ENCODE assay signal across 10 cellular contexts in the genomic region with DNA sequence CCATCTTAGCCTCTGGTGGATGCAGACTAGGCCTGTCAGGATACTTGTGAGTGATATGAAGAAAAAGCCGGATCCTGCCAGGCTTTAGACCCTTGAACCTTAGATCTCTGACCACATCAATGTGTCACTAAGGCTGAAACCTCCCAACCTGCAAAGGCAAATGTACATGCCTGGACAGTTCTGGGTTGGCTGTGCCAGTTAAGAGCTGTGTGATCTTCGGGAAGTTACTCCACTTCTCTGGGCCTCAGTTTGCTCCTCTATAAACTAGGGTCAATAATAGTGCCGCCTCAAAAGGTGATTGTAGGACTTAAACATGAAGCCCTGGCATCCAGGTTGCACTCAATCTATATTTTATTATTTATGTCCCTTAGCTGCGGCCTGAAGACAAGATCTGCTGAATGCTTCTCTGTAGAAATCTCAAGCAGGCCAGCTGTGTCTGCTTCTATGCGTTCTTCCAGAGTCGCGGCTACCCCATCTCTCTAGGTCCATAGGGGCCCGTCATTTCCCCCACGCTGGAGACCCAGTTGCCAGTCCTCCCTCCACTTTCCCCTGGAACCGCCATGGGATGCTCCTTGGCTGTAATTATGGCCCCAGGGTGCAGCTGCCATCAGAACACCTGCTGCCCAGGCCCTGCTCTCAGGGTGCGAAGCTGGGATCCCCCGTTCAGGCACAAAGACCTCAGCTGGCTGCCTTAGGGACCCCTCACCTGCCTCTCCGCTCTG. TPM values are rescaled to one million over a fixed set of nuclear protein-coding genes. Genes with fewer than 3 reads are reported as not detected.
DNase-seq lines count a peak whose midpoint lies in the region; ATAC-seq and TF ChIP-seq lines count a peak whose summit lies in the region.
"Had no signal": no experiment of that assay in that cellular context is flagged by ENCODE, and none has a peak within 500 bp of the region (broad histone marks: within the 10 kb centered on the region; RNA-seq: fewer than 3 reads in every experiment).

No MANE protein-coding gene starts in this region.

- peak overlapping the region; percentile 78 for H2AFZ ChIP-seq in neural progenitor cell (replicated peaks)

- no peak for TF ChIP-seq CTCF in neural progenitor cell (IDR thresholded peaks at IDR 0.05)
- no peak for TF ChIP-seq CTCF in spleen (IDR thresholded peaks at IDR 0.05 in 8 of 11, conservative IDR thresholded peaks at IDR 0.05 in 3 of 11)
- TF ChIP-seq CTCF in HFFc6 (IDR thresholded peaks at IDR 0.05): no peak

- H3K4me1 Mint-ChIP-seq in T-helper 17 cell: peaks cover 6% of the 10 kb centered on the region
- peaks cover 55% of the 10 kb centered on the region for H3K4me1 Mint-ChIP-seq in neural progenitor cell
- peaks cover 10% of the 10 kb centered on the region; the same call in 1 of the 2 replicates for H3K4me1 Mint-ChIP-seq in HFFc6 (ENCODE audit: low read depth)

- no peaks in the 10 kb centered on the region for H3K36me3 ChIP-seq in BLaER1
- no peaks in the 10 kb centered on the region for H3K36me3 ChIP-seq in neural progenitor cell
- no peaks in the 10 kb centered on the region for H3K36me3 ChIP-seq in spleen

- H3K79me2 ChIP-seq in neural progenitor cell (ENCODE audit: low read depth): no peaks in the 10 kb centered on the region

- H3K27me3 ChIP-seq in BLaER1 (no peaks in the 10 kb centered on the region), neural progenitor cell (no peaks in the 10 kb centered on the region), spleen (replicated peaks in 1 of 7) (peaks cover 0 to 9% (median 0%) of the 10 kb centered on the region in 7 donors)

- H3K9ac ChIP-seq in BLaER1 (peak overlapping the region; percentile 87), neural progenitor cell (no peak overlapping the region)

- no peak for ATAC-seq in T-helper 17 cell

- 91 to 94% (median 93%) methylated on average over 13 of the region's 13 CpGs for WGBS in spleen, 5 donors

- H3K4me2 ChIP-seq in BLaER1 (peak overlapping the region; percentile 93), neural progenitor cell (no peak overlapping the region)

- H3K4me1 ChIP-seq in BLaER1 (peaks cover 84% of the 10 kb centered on the region), neural progenitor cell (peaks cover 22% of the 10 kb centered on the region), spleen (peaks cover 0 to 18% (median 4%) of the 10 kb centered on the region in 6 donors)

- peak overlapping the region; percentile 96 for H3K27ac ChIP-seq in BLaER1
- no peak overlapping the region for H3K27ac ChIP-seq in neural progenitor cell
- no peak overlapping the region for H3K27ac ChIP-seq in spleen

- H3F3A ChIP-seq in neural progenitor cell (ENCODE audit: low read depth): peaks cover 13% of the 10 kb centered on the region

- H3K9me3 ChIP-seq in BLaER1: no peaks in the 10 kb centered on the region
- H3K9me3 ChIP-seq in T-helper 17 cell (ENCODE audit: control insufficient read depth, low read length, poor library complexity, severe bottlenecking): no peaks in the 10 kb centered on the region
- no peaks in the 10 kb centered on the region for H3K9me3 ChIP-seq in neural progenitor cell (ENCODE audit: low read depth)
- no peaks in the 10 kb centered on the region for H3K9me3 ChIP-seq in spleen

- TF ChIP-seq POLR2A in spleen (IDR thresholded peaks at IDR 0.05): no peak

- H3K4me3 ChIP-seq in BLaER1 (peak overlapping the region; percentile 60), neural progenitor cell (no peak overlapping the region), spleen (no peak overlapping the region)

- H3K36me3 Mint-ChIP-seq in T-helper 17 cell (ENCODE audit: low read depth) (peaks cover 2% of the 10 kb centered on the region), neural progenitor cell (no peaks in the 10 kb centered on the region), HFFc6 (ENCODE audit: low read depth) (no peaks in the 10 kb centered on the region)

- H4K20me1 ChIP-seq in BLaER1 (no peaks in the 10 kb centered on the region), neural progenitor cell (ENCODE audit: low read depth) (no peaks in the 10 kb centered on the region)

- no peak overlapping the region for H3K4me3 Mint-ChIP-seq in T-helper 17 cell
- no peak overlapping the region for H3K4me3 Mint-ChIP-seq in neural progenitor cell
- H3K4me3 Mint-ChIP-seq in HFFc6: no peak overlapping the region

- H3K9me3 Mint-ChIP-seq in neural progenitor cell: peaks cover 2% of the 10 kb centered on the region
- H3K9me3 Mint-ChIP-seq in HFFc6: no peaks in the 10 kb centered on the region

- intact Hi-C loops in spleen (cut with DNase I; ENCODE audit: low total_unique reads): loop anchor here (10.0 kb wide), 1 partner anchor 700 kb away; no protein-coding TSS in a partner anchor

- in situ Hi-C loops in ACHN (cut with HindIII; ENCODE audit: low pct_ligation_motif_present, low pct_unique_long_range_greater_than_20kb, low sequenced_read_pairs): no loop called here

- DNase-seq in COR-L47 (lab: John Stamatoyannopoulos, UW) (peak; percentile 85), T-helper 17 cell (no peak), neural progenitor cell (ENCODE audit: low spot score) (no peak), spleen (no peak), ACHN (no peak), HFFc6 (no peak)
- DNase-seq: NCI-H1694 treated with DMSO at 0.1 percent for 48 hours, NCI-H2171 treated with DMSO at 0.1 percent for 48 hours, SIG-M5 had no signal

- H3K27ac Mint-ChIP-seq in T-helper 17 cell: peak overlapping the region; percentile 62
- peak overlapping the region; percentile 86 for H3K27ac Mint-ChIP-seq in neural progenitor cell
- no peak overlapping the region for H3K27ac Mint-ChIP-seq in HFFc6

- H3K27me3 Mint-ChIP-seq in T-helper 17 cell: peaks cover 22% of the 10 kb centered on the region
- H3K27me3 Mint-ChIP-seq in neural progenitor cell (ENCODE audit: insufficient read depth, low read depth): peaks cover 4% of the 10 kb centered on the region
- peaks cover 31% of the 10 kb centered on the region for H3K27me3 Mint-ChIP-seq in HFFc6 (ENCODE audit: insufficient read depth)

RNA-seq across cellular contexts. Expression of a gene that starts 50.1 kb away (rescaled TPM):
- 10 to 100 TPM; 25.8 to 26.3 TPM for total RNA-seq in T-helper 17 cell
- total RNA-seq in neural progenitor cell (ENCODE audit: low replicate concordance): 8.8 and 13.4 TPM in 2 replicates
- 10 to 100 TPM; 15.0 to 23.9 (median 21.1) TPM for total RNA-seq in spleen
- polyA plus RNA-seq in spleen: 10 to 100 TPM in 1 of 3 donors, 1 to 10 TPM in 2; 6.7 to 12.5 (median 9.4) TPM
- total RNA-seq in HFFc6 (2021; fragmentation: NEBNext Ultra II Directional; extraction: Animal tissue kit (Norgen Biotek cat#: 25700)): 10 to 100 TPM in 5 of 6 experiments, 1 to 10 TPM in 1; 9.7 to 12.6 (median 10.7) TPM
